2 cellular contexts compared by ENCODE assay signal in genomic region chr2:45104429-45104828, GRCh38.
TF ChIP-seq lines count a peak whose summit lies in the region.

No MANE protein-coding gene starts in this region.

TF ChIP-seq in GM23338, 12 proteins besides CTCF, POLR2A, EP300 and RAD21:
- TF ChIP-seq ZNF462 (CRISPR knock-in tag; IDR thresholded peaks at IDR 0.05): peak; percentile 74; the same call in 1 of the 2 replicates
- TF ChIP-seq ZNF114 (CRISPR knock-in tag; IDR thresholded peaks at IDR 0.05): no peak

TF ChIP-seq in H1, 55 proteins besides CTCF, POLR2A, EP300 and RAD21:
- TF ChIP-seq TEAD4 (IDR thresholded peaks at IDR 0.05; ENCODE audit: low read depth, low read length): peak; percentile 59
- TF ChIP-seq SUZ12 (IDR thresholded peaks at IDR 0.05; ENCODE audit: low read length): no peak
